Comparison of ENCODE assay signal across 24 cellular contexts in genomic region chr12:93256258-93256969, GRCh38.
A peak's percentile ranks its signal among the peaks of the same experiment; 100 is the strongest.
DNase-seq lines count a peak whose midpoint lies in the region; ATAC-seq and TF ChIP-seq lines count a peak whose summit lies in the region.
"Had no signal": no experiment of that assay in that cellular context is flagged by ENCODE, and none has a peak within 500 bp of the region (broad histone marks: within the 10 kb centered on the region; RNA-seq: fewer than 3 reads in every experiment).

No MANE protein-coding gene starts in this region.

- H3K9me3 Mint-ChIP-seq in HFFc6, result peaks cover 22% of the 10 kb centered on the region
- H3K9me3 Mint-ChIP-seq in endodermal cell, result peaks cover 42% of the 10 kb centered on the region
- peaks cover 25% of the 10 kb centered on the region for H3K9me3 Mint-ChIP-seq in mesothelial cell of epicardium
- peaks cover 13% of the 10 kb centered on the region for H3K9me3 Mint-ChIP-seq in activated CD4-positive, alpha-beta T cell treated with anti-CD3 and anti-CD28 coated beads, Interleukin-2, amount 10 ng/mL, durations not matched to agents 24 days and 14 days
- peaks cover 5% of the 10 kb centered on the region for H3K9me3 Mint-ChIP-seq in Calu3 (ENCODE audit: low read depth, unreplicated experiment)

- H3K4me3 ChIP-seq in AG10803 (ENCODE audit: low read length) (no peak overlapping the region), endodermal cell (ENCODE audit: low read length) (no peak overlapping the region)
- H3K4me3 ChIP-seq: A549, body of pancreas, hepatocyte had no signal

- H3K27me3 Mint-ChIP-seq in HFFc6 (ENCODE audit: insufficient read depth) (no peaks in the 10 kb centered on the region), endodermal cell (ENCODE audit: insufficient read depth) (peaks cover 3% of the 10 kb centered on the region), mesothelial cell of epicardium (ENCODE audit: low read depth) (no peaks in the 10 kb centered on the region), Calu3 (ENCODE audit: unreplicated experiment) (no peaks in the 10 kb centered on the region)
- H3K27me3 Mint-ChIP-seq in activated CD4-positive, alpha-beta T cell treated with anti-CD3 and anti-CD28 coated beads, Interleukin-2, amount 10 ng/mL, durations not matched to agents 24 days and 14 days, result no peaks in the 10 kb centered on the region
- H3K27me3 Mint-ChIP-seq: activated naive CD8-positive, alpha-beta T cell treated with anti-CD3 and anti-CD28 coated beads for 36 hours; B cell; naive thymus-derived CD4-positive, alpha-beta T cell had no signal

- H3K4me1 Mint-ChIP-seq in HFFc6 (ENCODE audit: low read depth) (peaks cover 16% of the 10 kb centered on the region), endodermal cell (peaks cover 12% of the 10 kb centered on the region), mesothelial cell of epicardium (no peaks in the 10 kb centered on the region), Calu3 (ENCODE audit: low read depth, unreplicated experiment) (no peaks in the 10 kb centered on the region)
- no peaks in the 10 kb centered on the region for H3K4me1 Mint-ChIP-seq in activated CD4-positive, alpha-beta T cell treated with anti-CD3 and anti-CD28 coated beads, Interleukin-2, amount 10 ng/mL, durations not matched to agents 24 days and 14 days
- H3K4me1 Mint-ChIP-seq: activated naive CD8-positive, alpha-beta T cell treated with anti-CD3 and anti-CD28 coated beads for 36 hours; B cell; CD8-positive, alpha-beta memory T cell; naive thymus-derived CD4-positive, alpha-beta T cell had no signal

- H3K9ac ChIP-seq in endodermal cell (ENCODE audit: extremely low read depth, low read length, poor library complexity, severe bottlenecking), result no peak overlapping the region

- TF ChIP-seq CTCF in AG10803 (conservative IDR thresholded peaks at IDR 0.05; ENCODE audit: low read length) (no peak), HFFc6 (IDR thresholded peaks at IDR 0.05) (no peak), endodermal cell (conservative IDR thresholded peaks at IDR 0.05) (no peak), mesothelial cell of epicardium (IDR thresholded peaks at IDR 0.05; ENCODE audit: unreplicated experiment) (no peak), Calu3 (IDR thresholded peaks at IDR 0.05; ENCODE audit: unreplicated experiment) (no peak)

- H3K4me1 ChIP-seq in endodermal cell (ENCODE audit: control insufficient read depth, insufficient read depth, low read length), result no peaks in the 10 kb centered on the region
- H3K4me1 ChIP-seq: A549, body of pancreas had no signal

- no peaks in the 10 kb centered on the region for H3K36me3 ChIP-seq in endodermal cell (ENCODE audit: control insufficient read depth, insufficient read depth, low read length)

- H3K4me3 Mint-ChIP-seq in HFFc6 (no peak overlapping the region), endodermal cell (no peak overlapping the region), mesothelial cell of epicardium (no peak overlapping the region), Calu3 (ENCODE audit: low read depth, unreplicated experiment) (no peak overlapping the region)
- no peak overlapping the region for H3K4me3 Mint-ChIP-seq in activated CD4-positive, alpha-beta T cell treated with anti-CD3 and anti-CD28 coated beads, Interleukin-2, amount 10 ng/mL, durations not matched to agents 24 days and 14 days
- H3K4me3 Mint-ChIP-seq: activated CD8-positive, alpha-beta T cell treated with anti-CD3 and anti-CD28 coated beads, Interleukin-2, amount 10 ng/mL, durations not matched to agents 7 days and 5 days; activated naive CD8-positive, alpha-beta T cell treated with anti-CD3 and anti-CD28 coated beads for 36 hours; B cell; CD8-positive, alpha-beta memory T cell; naive thymus-derived CD4-positive, alpha-beta T cell had no signal

- intact Hi-C loops in activated CD4-positive, alpha-beta T cell treated with anti-CD3 and anti-CD28 coated beads, Interleukin-2, amount 10 ng/mL, durations not matched to agents 24 days and 14 days (cut with micrococcal nuclease), result no loop called here
- intact Hi-C loops in Calu3 (cut with micrococcal nuclease; ENCODE audit: unreplicated experiment), result no loop called here

- no peaks in the 10 kb centered on the region for H3K27me3 ChIP-seq in endodermal cell (ENCODE audit: control insufficient read depth, insufficient read depth, low read length, poor library complexity, severe bottlenecking)
- H3K27me3 ChIP-seq: body of pancreas, hepatocyte had no signal

- no peak for ATAC-seq in stimulated activated naive CD8-positive, alpha-beta T cell treated with anti-CD3 and anti-CD28 coated beads, Interleukin-15, Interleukin-2, amounts not matched to agents 100 U/mL and 50 U/mL, for 24 hours
- ATAC-seq: A549; activated CD8-positive, alpha-beta T cell treated with anti-CD3 and anti-CD28 coated beads, Interleukin-2, amount 10 ng/mL, durations not matched to agents 7 days and 5 days; body of pancreas; naive thymus-derived CD4-positive, alpha-beta T cell; SK-N-SH treated with all-trans-retinoic acid at 6 μM for 48 hours had no signal

- no TSS peak for BruUV-seq in Calu3 (replicated peaks; lab: Mats Ljungman, UMichigan)

- no peak overlapping the region for H3K27ac ChIP-seq in endodermal cell (ENCODE audit: low read depth, low read length)
- H3K27ac ChIP-seq: A549, body of pancreas, hepatocyte had no signal

- 83 to 100% methylated on average over 1 to 2 of the region's 2 CpGs for WGBS in endodermal cell (ENCODE audit: insufficient coverage in 1 of 2, insufficient read length in 1 of 2), 2 experiments

- H3K36me3 Mint-ChIP-seq in HFFc6 (ENCODE audit: low read depth) (peaks cover 16% of the 10 kb centered on the region), endodermal cell (ENCODE audit: low read depth) (peaks cover 6% of the 10 kb centered on the region), mesothelial cell of epicardium (peaks cover 2% of the 10 kb centered on the region), Calu3 (ENCODE audit: insufficient read depth, unreplicated experiment) (no peaks in the 10 kb centered on the region)
- H3K36me3 Mint-ChIP-seq in activated CD4-positive, alpha-beta T cell treated with anti-CD3 and anti-CD28 coated beads, Interleukin-2, amount 10 ng/mL, durations not matched to agents 24 days and 14 days (ENCODE audit: low read depth), result peaks cover 2% of the 10 kb centered on the region

- DNase-seq in AG10803 (ENCODE audit: low read depth) (peak; percentile 33), HFFc6 (no peak), endodermal cell (no peak), mesothelial cell of epicardium (ENCODE audit: low spot score in 2 of 2, unreplicated experiment in 2 of 2) (no peak), HPDE6-E6E7 (ENCODE audit: extremely low spot score) (no peak), Calu3 (no peak)
- no peak for DNase-seq in activated CD4-positive, alpha-beta T cell treated with anti-CD3 and anti-CD28 coated beads, Interleukin-2, amount 10 ng/mL, durations not matched to agents 24 days and 14 days
- DNase-seq in stimulated activated naive CD8-positive, alpha-beta T cell treated with anti-CD3 and anti-CD28 coated beads, Interleukin-15, Interleukin-2, amounts not matched to agents 100 U/mL and 50 U/mL, for 24 hours, result no peak
- DNase-seq: activated CD8-positive, alpha-beta T cell treated with anti-CD3 and anti-CD28 coated beads, Interleukin-2, amount 10 ng/mL, durations not matched to agents 7 days and 5 days; activated effector memory CD4-positive, alpha-beta T cell treated with Interleukin-2 at 50 U/mL for 16 hours; activated naive CD8-positive, alpha-beta T cell treated with anti-CD3 and anti-CD28 coated beads for 36 hours; body of pancreas; CD8-positive, alpha-beta memory T cell; foreskin fibroblast; GF-D8; naive thymus-derived CD4-positive, alpha-beta T cell; NCI-H1417; NCI-H446 treated with DMSO at 0.1 percent for 48 hours; NCI-H82; trophoblast cell had no signal

- CTCF ChIA-PET in Calu3 (lab: Charles Lee), result interaction anchor here (0.6 kb wide), 1 partner anchor 134 kb away, joined by 3 read pairs; no protein-coding TSS in a partner anchor

- peaks cover 36% of the 10 kb centered on the region for H3K9me3 ChIP-seq in endodermal cell (ENCODE audit: control insufficient read depth, low read length)
- H3K9me3 ChIP-seq: A549 had no signal

- H3K27ac Mint-ChIP-seq in HFFc6 (peak overlapping the region; percentile 57; the same call in 1 of the 2 replicates), endodermal cell (peak overlapping the region; percentile 12), mesothelial cell of epicardium (peak overlapping the region; percentile 69), Calu3 (ENCODE audit: unreplicated experiment) (no peak overlapping the region)
- no peak overlapping the region for H3K27ac Mint-ChIP-seq in activated CD4-positive, alpha-beta T cell treated with anti-CD3 and anti-CD28 coated beads, Interleukin-2, amount 10 ng/mL, durations not matched to agents 24 days and 14 days
- H3K27ac Mint-ChIP-seq: activated CD8-positive, alpha-beta T cell treated with anti-CD3 and anti-CD28 coated beads, Interleukin-2, amount 10 ng/mL, durations not matched to agents 7 days and 5 days; activated naive CD8-positive, alpha-beta T cell treated with anti-CD3 and anti-CD28 coated beads for 36 hours; B cell; CD8-positive, alpha-beta memory T cell; naive thymus-derived CD4-positive, alpha-beta T cell had no signal

Comparison
In these comparisons a context has a peak if more than half of its experiments do, and no peak if none do; other contexts are left out.
1. H3K27ac Mint-ChIP-seq: peak in HFFc6 (single experiment), endodermal cell (single experiment) and mesothelial cell of epicardium (single experiment); none in activated CD4-positive, alpha-beta T cell treated with anti-CD3 and anti-CD28 coated beads, Interleukin-2, amount 10 ng/mL, durations not matched to agents 24 days and 14 days (single experiment) and Calu3 (single experiment).